In genomic region chr5:78504726-78505431, GRCh38 we compare ENCODE assay signal across 8 cellular contexts.
DNase-seq lines count a peak whose midpoint lies in the region; ATAC-seq and TF ChIP-seq lines count a peak whose summit lies in the region.

No MANE protein-coding gene starts in this region.

- intact Hi-C loops in left ventricle myocardium inferior (cut with micrococcal nuclease) (no loop called here), CD14-positive monocyte (cut with micrococcal nuclease) (no loop called here)

- H3K27ac ChIP-seq in left ventricle myocardium inferior (replicated peaks): peak overlapping the region; percentile 74

- H3K27ac Mint-ChIP-seq in CD14-positive monocyte: peak overlapping the region in 2 of 7 donors; percentile 25 to 47

- peaks cover 0 to 3% (median 0%) of the 10 kb centered on the region in 3 donors for H3K27me3 Mint-ChIP-seq in CD14-positive monocyte (ENCODE audit: low read depth in 3 of 3)

- H3K4me1 ChIP-seq in left ventricle myocardium inferior: peaks cover 72% of the 10 kb centered on the region

- TF ChIP-seq CTCF in left ventricle myocardium inferior (IDR thresholded peaks at IDR 0.05; ENCODE audit: borderline replicate concordance) (no peak), retinal pigment epithelial cell (conservative IDR thresholded peaks at IDR 0.05; ENCODE audit: low read depth, low read length) (no peak), CD14-positive monocyte (IDR thresholded peaks at IDR 0.05) (no peak)

- H3K36me3 Mint-ChIP-seq in CD14-positive monocyte: peaks cover 33 to 47% of the 10 kb centered on the region in 2 donors

- H3K4me3 Mint-ChIP-seq in CD14-positive monocyte: no peak overlapping the region

- DNase-seq in NCI-H2227 (lab: John Stamatoyannopoulos, UW; ENCODE audit: unreplicated experiment) (peak; percentile 4), NCI-H2227 treated with DMSO at 0.1 percent for 48 hours (lab: John Stamatoyannopoulos, UW) (no peak), amniotic epithelial cell (ENCODE audit: low read depth) (peak; percentile 90), left ventricle myocardium inferior (peak; percentile 85), retinal pigment epithelial cell (ENCODE audit: low read depth) (peak; percentile 95), CD14-positive monocyte (ENCODE audit: low spot score) (no peak)
- no peak for DNase-seq in stimulated activated CD4-positive, alpha-beta T cell treated with anti-CD3 and anti-CD28 coated beads, Interleukin-12 subunit alpha, Interleukin-12 subunit beta, amount 100 ng/mL, for 4 hours

- no peaks in the 10 kb centered on the region for H3K9me3 ChIP-seq in left ventricle myocardium inferior (replicated peaks)

- no peaks in the 10 kb centered on the region for H3K36me3 ChIP-seq in left ventricle myocardium inferior

- peaks cover 81% of the 10 kb centered on the region for H3K4me1 Mint-ChIP-seq in CD14-positive monocyte

- H3K4me3 ChIP-seq in left ventricle myocardium inferior (no peak overlapping the region), retinal pigment epithelial cell (ENCODE audit: low read length) (no peak overlapping the region)

- no peaks in the 10 kb centered on the region for H3K27me3 ChIP-seq in left ventricle myocardium inferior (ENCODE audit: low read depth)

- no peak for ATAC-seq in HG03469 (IDR thresholded peaks at IDR 0.05; ENCODE audit: unreplicated experiment)

- H3K9me3 Mint-ChIP-seq in CD14-positive monocyte: no peaks in the 10 kb centered on the region

Comparison
In these comparisons a context has a peak if more than half of its experiments do, and no peak if none do; other contexts are left out.
1. DNase-seq: peak in NCI-H2227 (single experiment), amniotic epithelial cell (single experiment), left ventricle myocardium inferior (single experiment) and retinal pigment epithelial cell (single experiment); none in NCI-H2227 treated with DMSO at 0.1 percent for 48 hours (single experiment), CD14-positive monocyte (single experiment) and stimulated activated CD4-positive, alpha-beta T cell treated with anti-CD3 and anti-CD28 coated beads, Interleukin-12 subunit alpha, Interleukin-12 subunit beta, amount 100 ng/mL, for 4 hours (single experiment).